8 cellular contexts compared by ENCODE assay signal in genomic region chr5:157670662-157671591, GRCh38. TPM values are rescaled to one million over a fixed set of nuclear protein-coding genes. Genes with fewer than 3 reads are reported as not detected.
DNase-seq lines count a peak whose midpoint lies in the region; TF ChIP-seq lines count a peak whose summit lies in the region.

Gene C5orf52, plus strand, starts transcription at chr5:157671533. Its CDS starts 82 bp downstream, at chr5:157671615.

- H3K27ac ChIP-seq in OCI-LY1 (ENCODE audit: low read depth, low read length, poor library complexity, severe bottlenecking) (no peak within 1 kb of the TSS), skin epidermis (peak within 1 kb of the TSS in 8 of 21 experiments; percentile 4 to 70 (median 39))

- H3K79me2 ChIP-seq in OCI-LY1 (ENCODE audit: insufficient read depth, low read length) = no peaks in the 10 kb centered on the region

- peak within 1 kb of the TSS; percentile 5; the same call in 1 of the 2 replicates for H3K9ac ChIP-seq in OCI-LY1 (ENCODE audit: low read length)

- TF ChIP-seq CTCF in AG04449 (IDR thresholded peaks at IDR 0.05; ENCODE audit: insufficient read depth, low read length, missing control alignments) (no peak), OCI-LY1 (IDR thresholded peaks at IDR 0.05; ENCODE audit: low read length) (no peak)

- H2AFZ ChIP-seq in OCI-LY1 (ENCODE audit: low read length) = no peak within 1 kb of the TSS

- no peaks in the 10 kb centered on the region for H4K20me1 ChIP-seq in OCI-LY1 (ENCODE audit: insufficient read depth, low read length)

- no peaks in the 10 kb centered on the region for H3F3A ChIP-seq in OCI-LY1 (ENCODE audit: insufficient read depth, low read length)

- peaks cover 5% of the 10 kb centered on the region for H3K27me3 ChIP-seq in OCI-LY1 (ENCODE audit: insufficient read depth, low read length)

- CTCF ChIA-PET in AG04449 (lab: Yijun Ruan, JAX) = interaction anchor here (1.0 to 6.4 kb wide), 7 partner anchors 10 to 343 kb away, joined by 3 to 74 read pairs (median 4); partner anchors contain the start of gene LSM11

- H3K4me3 ChIP-seq in AG04449 (ENCODE audit: low read depth, low read length) (peak within 1 kb of the TSS; percentile 71), OCI-LY1 (ENCODE audit: low read depth, low read length, poor library complexity, severe bottlenecking) (peak within 1 kb of the TSS; percentile 55), iPS-18c (ENCODE audit: insufficient read depth, low read depth, low read length) (peak within 1 kb of the TSS; percentile 64), skin epidermis (peak within 1 kb of the TSS; percentile 37 to 56 (median 45))

- H3K4me1 ChIP-seq in OCI-LY1 (ENCODE audit: insufficient read depth, low read length, severe bottlenecking) = peaks cover 14% of the 10 kb centered on the region

- H3K4me2 ChIP-seq in OCI-LY1 (ENCODE audit: low read length) = peak within 1 kb of the TSS; percentile 73

- no peaks in the 10 kb centered on the region for H3K9me3 ChIP-seq in OCI-LY1 (ENCODE audit: low read length)
- no peaks in the 10 kb centered on the region for H3K9me3 ChIP-seq in iPS-18c (ENCODE audit: control insufficient read depth, insufficient read depth, low read length)

- H3K9me2 ChIP-seq in OCI-LY1 (ENCODE audit: low read depth, low read length) = no peaks in the 10 kb centered on the region

- POLR2A ChIA-PET in AG04449 (lab: Yijun Ruan, JAX) = no interaction called here

- no peaks in the 10 kb centered on the region for H3K36me3 ChIP-seq in OCI-LY1 (ENCODE audit: insufficient read depth, low read length)

- DNase-seq in AG04449 (ENCODE audit: low read depth, low spot score) = no peak
- DNase-seq in GM19240 (ENCODE audit: insufficient read length, low spot score) = peak; percentile 26
- DNase-seq in astrocyte of the hippocampus (ENCODE audit: low read depth, low spot score) = peak; percentile 71
- DNase-seq in ureter (ENCODE audit: low spot score) = no peak
- no peak for DNase-seq in NCI-H446 treated with DMSO at 0.1 percent for 48 hours (lab: John Stamatoyannopoulos, UW)

RNA-seq across cellular contexts. Expression of gene C5orf52, which starts in this region (rescaled TPM):
- total RNA-seq in ureter = not detected

Comparison
In these comparisons a context has a peak if more than half of its experiments do, and no peak if none do; other contexts are left out.
1. DNase-seq: peak in GM19240 (single experiment) and astrocyte of the hippocampus (single experiment); none in AG04449 (single experiment), ureter (single experiment) and NCI-H446 treated with DMSO at 0.1 percent for 48 hours (single experiment).
2. Peak in every context shown above with its lines, with median percentiles within 50 percentile points of each other: H3K4me3 ChIP-seq.